21 cellular contexts compared by ENCODE assay signal in the genomic region with DNA sequence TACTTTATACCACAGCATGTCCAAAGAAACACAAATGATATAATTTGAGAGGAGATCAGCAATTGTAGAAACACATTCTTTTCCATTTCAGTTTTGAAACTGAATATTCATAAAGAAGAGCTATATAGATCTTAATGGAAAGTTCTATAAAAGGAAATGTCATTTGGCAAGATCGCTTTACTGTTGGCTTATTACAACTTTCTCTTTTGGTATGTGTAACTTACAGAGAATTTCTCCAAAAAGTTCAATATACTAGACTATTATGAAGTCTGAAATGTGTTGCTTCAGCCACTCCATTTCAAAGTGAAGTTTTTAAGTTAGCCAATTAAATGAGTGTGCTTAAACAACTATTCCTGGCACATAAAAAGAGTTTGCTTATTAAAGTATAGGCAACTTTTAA.
DNase-seq lines count a peak whose midpoint lies in the region; ATAC-seq lines count a peak whose summit lies in the region.
"Had no signal": no experiment of that assay in that cellular context is flagged by ENCODE, and none has a peak within 500 bp of the region (broad histone marks: within the 10 kb centered on the region; RNA-seq: fewer than 3 reads in every experiment).

No MANE protein-coding gene starts in this region.

- DNase-seq in activated T-cell treated with anti-CD3 and anti-CD28 coated beads, Interleukin-2, amount 50 U/mL, for 72 hours = no peak
- DNase-seq in activated T-cell treated with anti-CD3 and anti-CD28 coated beads, Interleukin-2, amount 50 U/mL, for 48 hours = no peak
- DNase-seq in T-helper 17 cell = no peak
- DNase-seq in activated T-helper 2 cell treated with anti-CD3 and anti-CD28 coated beads, Interferon-gamma antibody, Interleukin-2, Interleukin-4, amounts not matched to agents 10 μg/mL and 5 μg/mL and 100 μg/mL, durations not matched to agents 14 hours and 24 hours and 36 hours (ENCODE audit: low spot score) = no peak
- no peak for DNase-seq in immature natural killer cell
- no peak for DNase-seq in caudate nucleus (lab: John Stamatoyannopoulos, UW)
- DNase-seq in KG1 (lab: John Stamatoyannopoulos, UW) = no peak
- DNase-seq: ACHN; Caco-2; CD4-positive, alpha-beta T cell; DMS 273 treated with DMSO at 0.1 percent for 48 hours; DMS79 treated with DMSO at 0.1 percent for 48 hours; H7; MG63; NCI-H1417; NCI-H1694 treated with DMSO at 0.1 percent for 48 hours; NCI-H2081 treated with DMSO at 0.1 percent for 48 hours; NCI-H446; NCI-H526 treated with DMSO at 0.1 percent for 48 hours; OCI-M1 had no signal

- H3K4me3 Mint-ChIP-seq in activated T-cell treated with anti-CD3 and anti-CD28 coated beads, Interleukin-2, amount 50 U/mL, for 72 hours = peak overlapping the region; percentile 14 to 27
- H3K4me3 Mint-ChIP-seq in T-helper 17 cell = no peak overlapping the region
- no peak overlapping the region for H3K4me3 Mint-ChIP-seq in activated T-helper 2 cell treated with anti-CD3 and anti-CD28 coated beads, Interferon-gamma antibody, Interleukin-2, Interleukin-4, amounts not matched to agents 10 μg/mL and 5 μg/mL and 100 μg/mL, durations not matched to agents 14 hours and 24 hours and 36 hours (ENCODE audit: low read depth)
- H3K4me3 Mint-ChIP-seq in immature natural killer cell = no peak overlapping the region
- H3K4me3 Mint-ChIP-seq: CD4-positive, alpha-beta T cell had no signal

- no peaks in the 10 kb centered on the region for H3K9me3 ChIP-seq in T-helper 17 cell (ENCODE audit: control insufficient read depth, low read length, poor library complexity, severe bottlenecking)
- H3K9me3 ChIP-seq: BLaER1, Caco-2, MG63 had no signal

- no peaks in the 10 kb centered on the region for H3K9me3 Mint-ChIP-seq in activated T-cell treated with anti-CD3 and anti-CD28 coated beads, Interleukin-2, amount 50 U/mL, for 72 hours
- no peaks in the 10 kb centered on the region for H3K9me3 Mint-ChIP-seq in activated T-helper 2 cell treated with anti-CD3 and anti-CD28 coated beads, Interferon-gamma antibody, Interleukin-2, Interleukin-4, amounts not matched to agents 10 μg/mL and 5 μg/mL and 100 μg/mL, durations not matched to agents 14 hours and 24 hours and 36 hours
- no peaks in the 10 kb centered on the region for H3K9me3 Mint-ChIP-seq in immature natural killer cell
- H3K9me3 Mint-ChIP-seq: CD4-positive, alpha-beta T cell had no signal

- H3K27me3 Mint-ChIP-seq in activated T-cell treated with anti-CD3 and anti-CD28 coated beads, Interleukin-2, amount 50 U/mL, for 72 hours (ENCODE audit: low read depth) = no peaks in the 10 kb centered on the region
- H3K27me3 Mint-ChIP-seq in T-helper 17 cell = no peaks in the 10 kb centered on the region
- H3K27me3 Mint-ChIP-seq in activated T-helper 2 cell treated with anti-CD3 and anti-CD28 coated beads, Interferon-gamma antibody, Interleukin-2, Interleukin-4, amounts not matched to agents 10 μg/mL and 5 μg/mL and 100 μg/mL, durations not matched to agents 14 hours and 24 hours and 36 hours (ENCODE audit: low read depth) = no peaks in the 10 kb centered on the region
- H3K27me3 Mint-ChIP-seq in immature natural killer cell (ENCODE audit: low read depth in 3 of 3) = no peaks in the 10 kb centered on the region
- H3K27me3 Mint-ChIP-seq: CD4-positive, alpha-beta T cell had no signal

- H3K4me1 Mint-ChIP-seq in activated T-cell treated with anti-CD3 and anti-CD28 coated beads, Interleukin-2, amount 50 U/mL, for 72 hours (ENCODE audit: low read depth) = peaks cover 18% of the 10 kb centered on the region
- H3K4me1 Mint-ChIP-seq in T-helper 17 cell (peaks cover 9% of the 10 kb centered on the region), immature natural killer cell (peaks cover 11 to 48% of the 10 kb centered on the region in 2 donors)
- peaks cover 18% of the 10 kb centered on the region for H3K4me1 Mint-ChIP-seq in activated T-helper 2 cell treated with anti-CD3 and anti-CD28 coated beads, Interferon-gamma antibody, Interleukin-2, Interleukin-4, amounts not matched to agents 10 μg/mL and 5 μg/mL and 100 μg/mL, durations not matched to agents 14 hours and 24 hours and 36 hours (ENCODE audit: low read depth)

- H3K27ac Mint-ChIP-seq in activated T-cell treated with anti-CD3 and anti-CD28 coated beads, Interleukin-2, amount 50 U/mL, for 72 hours = peak overlapping the region; percentile 43
- H3K27ac Mint-ChIP-seq in T-helper 17 cell (peak overlapping the region; percentile 21), immature natural killer cell (peak overlapping the region; percentile 8 to 77 (median 46))
- peak overlapping the region; percentile 64 for H3K27ac Mint-ChIP-seq in activated T-helper 2 cell treated with anti-CD3 and anti-CD28 coated beads, Interferon-gamma antibody, Interleukin-2, Interleukin-4, amounts not matched to agents 10 μg/mL and 5 μg/mL and 100 μg/mL, durations not matched to agents 14 hours and 24 hours and 36 hours
- H3K27ac Mint-ChIP-seq: CD4-positive, alpha-beta T cell had no signal

- intact Hi-C loops in activated T-helper 2 cell treated with anti-CD3 and anti-CD28 coated beads, Interferon-gamma antibody, Interleukin-2, Interleukin-4, amounts not matched to agents 10 μg/mL and 5 μg/mL and 100 μg/mL, durations not matched to agents 14 hours and 24 hours and 36 hours (cut with micrococcal nuclease) = no loop called here

- H3K36me3 Mint-ChIP-seq in activated T-cell treated with anti-CD3 and anti-CD28 coated beads, Interleukin-2, amount 50 U/mL, for 72 hours (ENCODE audit: insufficient read depth in 2 of 2) = peaks cover 0 to 4% of the 10 kb centered on the region in 2 donors
- H3K36me3 Mint-ChIP-seq in T-helper 17 cell (ENCODE audit: low read depth) (peaks cover 2% of the 10 kb centered on the region), immature natural killer cell (peaks cover 6 to 10% (median 7%) of the 10 kb centered on the region in 3 donors)
- peaks cover 28% of the 10 kb centered on the region for H3K36me3 Mint-ChIP-seq in activated T-helper 2 cell treated with anti-CD3 and anti-CD28 coated beads, Interferon-gamma antibody, Interleukin-2, Interleukin-4, amounts not matched to agents 10 μg/mL and 5 μg/mL and 100 μg/mL, durations not matched to agents 14 hours and 24 hours and 36 hours (ENCODE audit: low read depth)

- ATAC-seq in activated T-cell treated with anti-CD3 and anti-CD28 coated beads, Interleukin-2, amount 50 U/mL, for 72 hours (replicated peaks in 1 of 2) = peak in 1 of 2 donors; percentile 35
- ATAC-seq in T-helper 17 cell = no peak

- H3K27ac ChIP-seq in caudate nucleus (ENCODE audit: low read depth, low read length) = no peak overlapping the region
- H3K27ac ChIP-seq: BLaER1 had no signal

Comparison
In these comparisons a context has a peak if more than half of its experiments do, and no peak if none do; other contexts are left out.
1. H3K4me3 Mint-ChIP-seq: peak in activated T-cell treated with anti-CD3 and anti-CD28 coated beads, Interleukin-2, amount 50 U/mL, for 72 hours (2 of 2); none in T-helper 17 cell (single experiment), activated T-helper 2 cell treated with anti-CD3 and anti-CD28 coated beads, Interferon-gamma antibody, Interleukin-2, Interleukin-4, amounts not matched to agents 10 μg/mL and 5 μg/mL and 100 μg/mL, durations not matched to agents 14 hours and 24 hours and 36 hours (single experiment) and immature natural killer cell (0 of 5).
2. Peak in every context shown above with its lines, with median percentiles within 50 percentile points of each other: H3K27ac Mint-ChIP-seq.